16 cellular contexts compared by ENCODE assay signal in the genomic region with DNA sequence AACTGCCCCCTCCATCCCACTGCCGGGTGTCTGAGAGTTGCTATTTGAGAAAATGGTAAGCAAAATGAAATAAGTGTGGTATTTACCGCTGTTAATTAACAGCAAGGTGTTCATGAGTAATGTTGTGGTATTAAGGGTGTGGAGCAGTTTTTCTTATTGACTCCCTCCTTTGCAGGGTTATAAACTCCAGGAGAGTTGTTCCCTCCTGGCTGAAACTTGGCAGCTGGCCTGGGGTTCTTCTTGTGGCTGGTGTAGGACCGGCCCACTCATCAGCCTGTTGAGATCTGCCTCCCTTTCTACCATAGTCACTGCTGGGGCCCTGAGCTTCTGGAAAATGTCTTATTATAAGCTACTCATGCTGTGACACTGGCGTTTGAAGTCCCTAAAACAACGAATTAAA.
"Had no signal": no experiment of that assay in that cellular context is flagged by ENCODE, and none has a peak within 500 bp of the region (broad histone marks: within the 10 kb centered on the region; RNA-seq: fewer than 3 reads in every experiment).

No MANE protein-coding gene starts in this region.

- H3K27ac Mint-ChIP-seq: activated B cell treated with CpG ODN at 0.5 μM for 24 hours; activated naive CD4-positive, alpha-beta T cell treated with anti-CD3 and anti-CD28 coated beads, Interleukin-2, amount 50 U/mL, for 24 hours; endodermal cell; mesothelial cell of epicardium; T-helper 1 cell treated with Interleukin-12 subunit alpha and Interleukin-12 subunit beta and Interleukin-4 antibody, amounts not matched to agents 30 μg/mL and 1 μg/mL, for 36 hours; type B pancreatic cell had no signal

- H3K4me2 ChIP-seq: smooth muscle cell had no signal

- H3K4me3 ChIP-seq: heart left ventricle, smooth muscle cell had no signal

- H3K4me1 Mint-ChIP-seq: activated B cell treated with CpG ODN at 0.5 μM for 24 hours; activated naive CD4-positive, alpha-beta T cell treated with anti-CD3 and anti-CD28 coated beads, Interleukin-2, amount 50 U/mL, for 24 hours; naive B cell had no signal

- H3K27me3 ChIP-seq: brain microvascular endothelial cell had no signal

- FAIRE-seq: islet of Langerhans, TTC549 had no signal

- H3K27me3 Mint-ChIP-seq: activated B cell treated with CpG ODN at 0.5 μM for 24 hours; activated naive CD4-positive, alpha-beta T cell treated with anti-CD3 and anti-CD28 coated beads, Interleukin-2, amount 50 U/mL, for 24 hours; naive B cell had no signal

- H3K36me3 ChIP-seq: brain microvascular endothelial cell, heart left ventricle had no signal

- ATAC-seq: heart left ventricle, right cardiac atrium had no signal

- H3K4me3 Mint-ChIP-seq: activated B cell treated with CpG ODN at 0.5 μM for 24 hours; activated naive CD4-positive, alpha-beta T cell treated with anti-CD3 and anti-CD28 coated beads, Interleukin-2, amount 50 U/mL, for 24 hours; endodermal cell; mesothelial cell of epicardium; naive B cell; T-helper 1 cell treated with Interleukin-12 subunit alpha and Interleukin-12 subunit beta and Interleukin-4 antibody, amounts not matched to agents 30 μg/mL and 1 μg/mL, for 36 hours; type B pancreatic cell had no signal

- H3K4me1 ChIP-seq: heart left ventricle had no signal

- DNase-seq: activated B cell treated with CpG ODN at 0.5 μM for 24 hours; activated CD4-positive, alpha-beta T cell treated with anti-CD3 and anti-CD28 coated beads, Interleukin-2, amount 50 U/mL, for 1 hour; amniotic stem cell; brain microvascular endothelial cell; endodermal cell; foreskin melanocyte; heart left ventricle; naive B cell; right cardiac atrium had no signal

- H3K27ac ChIP-seq: brain microvascular endothelial cell, heart left ventricle had no signal

- H3K36me3 Mint-ChIP-seq: activated naive CD4-positive, alpha-beta T cell treated with anti-CD3 and anti-CD28 coated beads, Interleukin-2, amount 50 U/mL, for 24 hours; mesothelial cell of epicardium; naive B cell had no signal
